ENCODE assay signal across 17 cellular contexts in genomic region chr16:75501820-75502219, GRCh38. TPM values are rescaled to one million over a fixed set of nuclear protein-coding genes. Genes with fewer than 3 reads are reported as not detected.
DNase-seq lines count a peak whose midpoint lies in the region; ATAC-seq, FAIRE-seq and TF ChIP-seq lines count a peak whose summit lies in the region.
"Not testable (repeated sequence)": the region's sequence is repeated elsewhere in the genome, so short reads cannot be mapped to it uniquely, and the experiment has no call there.
"Had no signal": no experiment of that assay in that cellular context is flagged by ENCODE, and none has a peak within 500 bp of the region (broad histone marks: within the 10 kb centered on the region; RNA-seq: fewer than 3 reads in every experiment).

No MANE protein-coding gene starts in this region.

- ATAC-seq in SK-N-SH treated with all-trans-retinoic acid at 6 μM for 48 hours (peak; percentile 72), heart left ventricle (peak; percentile 79 to 81 (median 80))

- TF ChIP-seq POLR2A in heart left ventricle (IDR thresholded peaks at IDR 0.05) = not testable (repeated sequence)

- not testable (repeated sequence) for H3K4me3 ChIP-seq in bronchial epithelial cell (ENCODE audit: low read depth, low read length); fibroblast of lung (replicated peaks in 1 of 4; ENCODE audit: control extremely low read depth in 1 of 4, insufficient read depth in 1 of 4, low read depth in 3 of 4, low read length in 4 of 4); heart left ventricle; mesendoderm (ENCODE audit: low read length); stomach smooth muscle (ENCODE audit: low read length in 2 of 2)

- not testable (repeated sequence) for H3K27ac ChIP-seq in fibroblast of lung (ENCODE audit: insufficient read depth, low read length); mesendoderm (ENCODE audit: low read depth, low read length)
- H3K27ac ChIP-seq in heart left ventricle (peak overlapping the region in 7 of 12 donors; percentile 7 to 54 (median 38)), stomach smooth muscle (ENCODE audit: low read length) (peak overlapping the region; percentile 24)

- not testable (repeated sequence) for H4K5ac ChIP-seq in mesendoderm (ENCODE audit: low read length)

- not testable (repeated sequence) for H4K20me1 ChIP-seq in fibroblast of lung (ENCODE audit: control insufficient read depth, extremely low read depth, insufficient read depth, low read length)

- not testable (repeated sequence) for H2BK120ac ChIP-seq in mesendoderm (ENCODE audit: low read depth, low read length)

- not testable (repeated sequence) for TF ChIP-seq CTCF in bronchial epithelial cell (IDR thresholded peaks at IDR 0.05; ENCODE audit: insufficient read depth, low read length, severe bottlenecking); fibroblast of lung (conservative IDR thresholded peaks at IDR 0.05 in 1 of 2, IDR thresholded peaks at IDR 0.05 in 1 of 2; ENCODE audit: low read depth in 1 of 2, low read length in 2 of 2); heart left ventricle (IDR thresholded peaks at IDR 0.05)

- not testable (repeated sequence) for H3K56ac ChIP-seq in mesendoderm (ENCODE audit: low read length)

- H3K18ac ChIP-seq in mesendoderm (ENCODE audit: low read length) = not testable (repeated sequence)

- peak; percentile 67 for DNase-seq in Ammon's horn (ENCODE audit: low spot score)
- peak; percentile 73 for DNase-seq in M059J (ENCODE audit: low read depth)
- DNase-seq in bronchial epithelial cell (ENCODE audit: low read depth) = peak; percentile 77
- peak; percentile 50 to 55 for DNase-seq in fibroblast of lung (ENCODE audit: low read depth in 2 of 2)
- peak in 3 of 5 donors; percentile 49 to 83 (median 81) for DNase-seq in heart left ventricle
- DNase-seq in mesendoderm = peak; percentile 45

- not testable (repeated sequence) for H4K8ac ChIP-seq in mesendoderm (ENCODE audit: low read depth, low read length)

- WGBS in heart left ventricle, 4 donors = 42 to 48% (median 45%) methylated on average over 6 of the region's 6 CpGs
- no CpG with 5 or more reads among the region's 6 CpGs for WGBS in mesendoderm (ENCODE audit: extremely low coverage, insufficient coverage, low lambda C conversion rate)

- not testable (repeated sequence) for H3K9ac ChIP-seq in fibroblast of lung (ENCODE audit: insufficient read depth, low read length); mesendoderm (ENCODE audit: low read length); stomach smooth muscle (ENCODE audit: low read length in 2 of 2)

- H2BK15ac ChIP-seq in mesendoderm (replicated peaks; ENCODE audit: low read depth) = not testable (repeated sequence)

- H3K27me3 ChIP-seq in bronchial epithelial cell (ENCODE audit: control insufficient read depth, insufficient read depth, low read length); fibroblast of lung (ENCODE audit: control insufficient read depth, insufficient read depth, low read length); heart left ventricle; mesendoderm (ENCODE audit: insufficient read depth, low read length, poor library complexity); stomach smooth muscle (ENCODE audit: control insufficient read depth in 1 of 2, insufficient read depth in 2 of 2, low read length in 2 of 2): not testable (repeated sequence)

- H3K79me1 ChIP-seq in mesendoderm (ENCODE audit: low read length) = not testable (repeated sequence)

- H2BK5ac ChIP-seq in mesendoderm (ENCODE audit: low read length) = not testable (repeated sequence)

- not testable (repeated sequence) for H3K9me3 ChIP-seq in fibroblast of lung (ENCODE audit: control insufficient read depth, insufficient read depth, low read depth, low read length); heart left ventricle; stomach smooth muscle (ENCODE audit: control insufficient read depth in 2 of 2, low read length in 2 of 2)

- H3K4ac ChIP-seq in mesendoderm (ENCODE audit: low read depth, low read length) = not testable (repeated sequence)

- not testable (repeated sequence) for H3K23ac ChIP-seq in mesendoderm (ENCODE audit: low read length)

- H3K36me3 ChIP-seq in bronchial epithelial cell (ENCODE audit: control insufficient read depth, insufficient read depth, low read length); fibroblast of lung (ENCODE audit: control insufficient read depth, insufficient read depth, low read length); heart left ventricle; mesendoderm (ENCODE audit: control insufficient read depth, insufficient read depth, low read length); stomach smooth muscle (ENCODE audit: control insufficient read depth in 2 of 2, insufficient read depth in 2 of 2, low read length in 2 of 2): not testable (repeated sequence)

- intact Hi-C loops in heart left ventricle (cut with DNase I) = not testable (repeated sequence)

- not testable (repeated sequence) for H3K4me1 ChIP-seq in fibroblast of lung (ENCODE audit: control insufficient read depth, extremely low read depth, insufficient read depth, low read length); mesendoderm (ENCODE audit: control insufficient read depth, low read depth, low read length)
- H3K4me1 ChIP-seq in heart left ventricle (peaks cover 0 to 21% (median 8%) of the 10 kb centered on the region in 12 donors), stomach smooth muscle (ENCODE audit: control insufficient read depth, insufficient read depth, low read length) (peaks cover 19% of the 10 kb centered on the region)

- H2AFZ ChIP-seq in fibroblast of lung (ENCODE audit: low read length) = not testable (repeated sequence)

- H3K79me2 ChIP-seq in fibroblast of lung (ENCODE audit: control insufficient read depth, insufficient read depth, low read length); mesendoderm (ENCODE audit: control insufficient read depth, insufficient read depth, low read length): not testable (repeated sequence)

- H3K4me2 ChIP-seq in fibroblast of lung (ENCODE audit: extremely low read depth, insufficient read depth, low read length); mesendoderm (ENCODE audit: low read length): not testable (repeated sequence)

- H2AK5ac ChIP-seq in mesendoderm (ENCODE audit: low read length) = not testable (repeated sequence)

- FAIRE-seq in bronchial epithelial cell (lab: Jason Lieb, UNC) = not testable (repeated sequence)

RNA-seq across cellular contexts. Expression of gene CHST6, which starts 6.6 kb away (rescaled TPM):
- 0.98 and 1.4 TPM in 2 replicates for total RNA-seq in M059J (2014; rRNA removed; shearing (Covaris generic))
- total RNA-seq in bronchial epithelial cell (1.3 and 6.4 TPM in 2 replicates), fibroblast of lung (0.17 and 0.26 TPM in 2 replicates), heart left ventricle (1 to 10 TPM in 3 of 9 donors, under 1 TPM in 6; 0.32 to 1.8 (median 0.88) TPM)
- polyA plus RNA-seq in fibroblast of lung (0.02 and 0.16 TPM in 2 replicates), heart left ventricle (1 to 10 TPM in 1 of 2 donors, under 1 TPM in 1; 0.46 to 1.1 TPM)
- polyA plus RNA-seq in fibroblast of lung (2012) = 0.02 and 0.15 TPM in 2 replicates
- 0.11 TPM in 1 of 2 replicates, not detected in the other for polyA minus RNA-seq in fibroblast of lung (ENCODE audit: low replicate concordance)
- 7.2 TPM for polyA plus RNA-seq in mesendoderm (2013, experiment 1 of 2)
- polyA plus RNA-seq in mesendoderm (2013, experiment 2 of 2) = 6.5 TPM
- total RNA-seq: activated T-cell treated with anti-CD3 and anti-CD28 coated beads, Interleukin-2, amount 50 U/mL, for 4 hours; mononuclear cell; SJCRH30; subcutaneous adipose tissue had no signal
- polyA plus RNA-seq: CD14-positive monocyte had no signal

RNA-seq across cellular contexts. Expression of gene CHST5, which starts 34.1 kb away (rescaled TPM):
- total RNA-seq in M059J (2014; rRNA removed; shearing (Covaris generic)) = not detected in 2 replicates
- not detected in 2 replicates for total RNA-seq in bronchial epithelial cell
- total RNA-seq in fibroblast of lung = under 0.01 TPM in 1 of 2 replicates, not detected in the other
- polyA plus RNA-seq in fibroblast of lung = 0.02 TPM in 1 of 2 replicates, not detected in the other
- polyA plus RNA-seq in fibroblast of lung (2012) = not detected in 2 replicates
- not detected in 2 replicates for polyA minus RNA-seq in fibroblast of lung (ENCODE audit: low replicate concordance)
- total RNA-seq in heart left ventricle = under 1 TPM in 6 of 9 donors, not detected in 3; 0.15 to 0.96 (median 0.44) TPM
- under 1 TPM; 0.18 to 0.61 TPM for polyA plus RNA-seq in heart left ventricle
- polyA plus RNA-seq in mesendoderm (2013, experiment 1 of 2) = 0.01 TPM
- 0.01 TPM for polyA plus RNA-seq in mesendoderm (2013, experiment 2 of 2)
- total RNA-seq: dermis microvascular lymphatic vessel endothelial cell, H9, SJCRH30, upper lobe of right lung had no signal
- polyA plus RNA-seq: cardiac muscle cell, CD14-positive monocyte had no signal

RNA-seq across cellular contexts. Expression of gene TMEM170A, which starts 37.3 kb away (rescaled TPM):
- 17.5 and 27.5 TPM in 2 replicates for total RNA-seq in M059J (2014; rRNA removed; shearing (Covaris generic))
- total RNA-seq in bronchial epithelial cell (28.2 and 33.2 TPM in 2 replicates), fibroblast of lung (14.5 and 20.3 TPM in 2 replicates), heart left ventricle (10 to 100 TPM in 4 of 9 donors, 1 to 10 TPM in 5; 7.7 to 14.6 (median 9.5) TPM)
- polyA plus RNA-seq in fibroblast of lung (10.3 and 12.3 TPM in 2 replicates), heart left ventricle (1 to 10 TPM; 4.3 to 8.2 TPM)
- 5.7 and 6.2 TPM in 2 replicates for polyA plus RNA-seq in fibroblast of lung (2012)
- 4.0 and 4.7 TPM in 2 replicates for polyA minus RNA-seq in fibroblast of lung (ENCODE audit: low replicate concordance)
- 25.7 TPM for polyA plus RNA-seq in mesendoderm (2013, experiment 1 of 2)
- polyA plus RNA-seq in mesendoderm (2013, experiment 2 of 2) = 26.3 TPM

RNA-seq across cellular contexts. Expression of gene TMEM231, which starts 54.2 kb away (rescaled TPM):
- total RNA-seq in M059J (2014; rRNA removed; shearing (Covaris generic)) = 11.0 and 13.3 TPM in 2 replicates
- total RNA-seq in bronchial epithelial cell = 5.2 and 9.7 TPM in 2 replicates
- total RNA-seq in fibroblast of lung = 4.1 and 9.6 TPM in 2 replicates
- 18.8 and 23.4 TPM in 2 replicates for polyA plus RNA-seq in fibroblast of lung
- polyA plus RNA-seq in fibroblast of lung (2012) = 7.7 and 8.9 TPM in 2 replicates
- polyA minus RNA-seq in fibroblast of lung (ENCODE audit: low replicate concordance) = 81.3 and 91.7 TPM in 2 replicates
- 1 to 10 TPM; 4.4 to 9.1 (median 7.1) TPM for total RNA-seq in heart left ventricle
- 1 to 10 TPM; 1.7 to 8.0 TPM for polyA plus RNA-seq in heart left ventricle
- 6.0 TPM for polyA plus RNA-seq in mesendoderm (2013, experiment 1 of 2)
- 6.0 TPM for polyA plus RNA-seq in mesendoderm (2013, experiment 2 of 2)
